31 cellular contexts compared by ENCODE assay signal in the genomic region with DNA sequence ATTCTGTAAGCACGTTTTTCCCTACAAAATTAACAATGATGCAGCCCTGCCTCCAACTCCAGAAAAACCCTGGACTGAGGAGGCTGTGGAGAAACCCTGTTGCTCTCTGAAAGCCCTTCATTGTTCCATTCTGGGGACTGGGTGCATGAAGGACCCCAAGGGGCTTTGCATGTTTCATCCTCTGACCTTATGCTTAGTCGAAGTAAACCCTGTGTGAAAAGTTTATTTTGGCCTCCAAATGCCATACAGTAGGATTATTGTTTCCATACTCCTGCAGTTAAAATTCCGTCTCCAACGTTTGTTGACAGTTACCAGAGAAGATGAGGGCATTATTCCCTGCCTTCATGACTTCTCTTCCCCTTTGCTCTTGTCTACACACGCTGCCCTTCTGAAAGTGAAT.
"Had no signal": no experiment of that assay in that cellular context is flagged by ENCODE, and none has a peak within 500 bp of the region (broad histone marks: within the 10 kb centered on the region; RNA-seq: fewer than 3 reads in every experiment).

No MANE protein-coding gene starts in this region.

- H3K4me1 Mint-ChIP-seq: endodermal cell had no signal

- H3K9me3 Mint-ChIP-seq: dendritic cell treated with granulocyte-macrophage colony-stimulating factor and Interleukin-4, amounts not matched to agents 40 ng/mL and 50 ng/mL, for 4 days; endodermal cell; mesothelial cell of epicardium; naive B cell; natural killer cell treated with Interleukin-12 subunit alpha and Interleukin-12 subunit beta and Interleukin-15 and Interleukin-18, amount 100 ng/mL, for 72 hours; neural crest cell had no signal

- DNase-seq: effector CD8-positive, alpha-beta T cell; endodermal cell; foreskin fibroblast; heart left ventricle; left cardiac atrium; left lung; mesenchymal stem cell; mucosa of descending colon; naive B cell; stimulated activated CD4-positive, alpha-beta T cell treated with anti-CD3 and anti-CD28 coated beads, Interleukin-12 subunit alpha, Interleukin-12 subunit beta, amount 100 ng/mL, for 4 hours; stimulated activated CD4-positive, alpha-beta T cell treated with anti-CD3 and anti-CD28 coated beads, Interleukin-1b, Interleukin-23, amount 100 ng/mL, for 48 hours; stimulated activated CD4-positive, alpha-beta T cell treated with anti-CD3 and anti-CD28 coated beads, Interleukin-4, amount 100 ng/mL, for 1 hour; stimulated activated CD8-positive, alpha-beta memory T cell treated with anti-CD3 and anti-CD28 coated beads, Interleukin-4, amount 100 ng/mL, for 48 hours; stimulated activated naive CD4-positive, alpha-beta T cell treated with Interleukin-2 at 50 U/mL for 16 hours; stomach; thyroid gland; trophoblast cell had no signal

- H3K27ac ChIP-seq: epithelial cell of prostate, gastroesophageal sphincter, heart left ventricle, hepatocyte, left lung, neutrophil, parathyroid adenoma, stomach, thyroid gland, vagina had no signal

- H3K4me2 ChIP-seq: hepatocyte, smooth muscle cell had no signal

- H3K4me1 ChIP-seq: gastroesophageal sphincter, parathyroid adenoma, thyroid gland, vagina had no signal

- H3K4me3 Mint-ChIP-seq: dendritic cell treated with granulocyte-macrophage colony-stimulating factor and Interleukin-4, amounts not matched to agents 40 ng/mL and 50 ng/mL, for 4 days; endodermal cell; mesothelial cell of epicardium; naive B cell; natural killer cell treated with Interleukin-12 subunit alpha and Interleukin-12 subunit beta and Interleukin-15 and Interleukin-18, amount 100 ng/mL, for 72 hours; neural crest cell had no signal

- H3K79me2 ChIP-seq: hepatocyte had no signal

- H2AFZ ChIP-seq: hepatocyte, parathyroid adenoma had no signal

- ATAC-seq: esophagus mucosa; gastroesophageal sphincter; heart left ventricle; left cardiac atrium; left lung; mucosa of descending colon; natural killer cell treated with Interleukin-12 subunit alpha and Interleukin-12 subunit beta and Interleukin-15 and Interleukin-18, amount 100 ng/mL, for 72 hours; sciatic nerve had no signal

- H3K27ac Mint-ChIP-seq: dendritic cell treated with granulocyte-macrophage colony-stimulating factor and Interleukin-4, amounts not matched to agents 40 ng/mL and 50 ng/mL, for 4 days; endodermal cell; mesothelial cell of epicardium; natural killer cell treated with Interleukin-12 subunit alpha and Interleukin-12 subunit beta and Interleukin-15 and Interleukin-18, amount 100 ng/mL, for 72 hours had no signal

- H3K9ac ChIP-seq: parathyroid adenoma had no signal

- H3K27me3 ChIP-seq: gastroesophageal sphincter, heart left ventricle, hepatocyte, left lung, neutrophil, stomach, thyroid gland, vagina had no signal

- H3K27me3 Mint-ChIP-seq: dendritic cell treated with granulocyte-macrophage colony-stimulating factor and Interleukin-4, amounts not matched to agents 40 ng/mL and 50 ng/mL, for 4 days; naive B cell; natural killer cell treated with Interleukin-12 subunit alpha and Interleukin-12 subunit beta and Interleukin-15 and Interleukin-18, amount 100 ng/mL, for 72 hours; progenitor cell of endocrine pancreas had no signal

- H3K9me3 ChIP-seq: gastroesophageal sphincter, heart left ventricle, left lung, mucosa of descending colon, neutrophil, stomach, thyroid gland, vagina had no signal

- H3K4me3 ChIP-seq: gastroesophageal sphincter, heart left ventricle, hepatocyte, left lung, mucosa of descending colon, smooth muscle cell, stomach, thyroid gland, vagina had no signal
